ENCODE assay signal across 29 cellular contexts in genomic region chr3:33808559-33808958, GRCh38. TPM values are rescaled to one million over a fixed set of nuclear protein-coding genes. Genes with fewer than 3 reads are reported as not detected.
A peak's percentile ranks its signal among the peaks of the same experiment; 100 is the strongest.
DNase-seq lines count a peak whose midpoint lies in the region; ATAC-seq and TF ChIP-seq lines count a peak whose summit lies in the region.
"Had no signal": no experiment of that assay in that cellular context is flagged by ENCODE, and none has a peak within 500 bp of the region (broad histone marks: within the 10 kb centered on the region; RNA-seq: fewer than 3 reads in every experiment).

No MANE protein-coding gene starts in this region.

- POLR2A ChIA-PET in activated CD4-positive, alpha-beta T cell treated with anti-CD3 and anti-CD28 coated beads for 36 hours (lab: Charles Lee), result no interaction called here

- peaks cover 0 to 50% (median 8%) of the 10 kb centered on the region in 4 donors for H3K4me1 ChIP-seq in tibial nerve

- no peak for TF ChIP-seq CTCF in C4-2B (conservative IDR thresholded peaks at IDR 0.05)
- no peak for TF ChIP-seq CTCF in tibial nerve (IDR thresholded peaks at IDR 0.05)

- no peaks in the 10 kb centered on the region for H3K9me3 Mint-ChIP-seq in activated CD4-positive, alpha-beta T cell treated with anti-CD3 and anti-CD28 coated beads for 36 hours (ENCODE audit: low read depth)
- H3K9me3 Mint-ChIP-seq in IgD-negative memory B cell, result no peaks in the 10 kb centered on the region
- H3K9me3 Mint-ChIP-seq: naive thymus-derived CD8-positive, alpha-beta T cell had no signal

- peak; percentile 25 for DNase-seq in activated CD4-positive, alpha-beta T cell treated with anti-CD3 and anti-CD28 coated beads for 36 hours
- DNase-seq in activated CD4-positive, alpha-beta T cell treated with anti-CD3 and anti-CD28 coated beads, Interleukin-2, amount 50 U/mL, for 4 hours, result no peak
- DNase-seq in cardiac septum (ENCODE audit: low spot score) (no peak), tibial nerve (ENCODE audit: low spot score in 2 of 2) (no peak)
- DNase-seq: 8988T; activated CD4-positive, alpha-beta T cell treated with anti-CD3 and anti-CD28 coated beads for 4 hours; brain microvascular endothelial cell; cortex of kidney; endodermal cell; GOT3; head of caudate nucleus; left colon; naive thymus-derived CD8-positive, alpha-beta T cell; NCI-H1092; NCI-H2029; NCI-H82; pancreas; Right ventricle myocardium superior; spleen; stimulated activated CD4-positive, alpha-beta T cell treated with anti-CD3 and anti-CD28 coated beads, Interleukin-4, amount 100 ng/mL, for 1 hour; stimulated activated naive CD4-positive, alpha-beta T cell treated with Interleukin-2 at 50 U/mL for 16 hours; SW 1271; tibial artery had no signal

- peak overlapping the region; percentile 4 for H3K27ac Mint-ChIP-seq in activated CD4-positive, alpha-beta T cell treated with anti-CD3 and anti-CD28 coated beads for 36 hours
- peak overlapping the region; percentile 1 to 20 (median 16) for H3K27ac Mint-ChIP-seq in IgD-negative memory B cell
- H3K27ac Mint-ChIP-seq: endodermal cell, mesothelial cell of epicardium had no signal

- TF ChIP-seq POLR2A in tibial nerve (IDR thresholded peaks at IDR 0.05), result no peak

- no peak overlapping the region for H3K4me3 ChIP-seq in tibial nerve
- H3K4me3 ChIP-seq: pancreas, right atrium auricular region, spleen, tibial artery had no signal

- WGBS in tibial nerve, 2 donors, result 87 to 96% methylated on average over 5 of the region's 5 CpGs

- CTCF ChIA-PET in activated CD4-positive, alpha-beta T cell treated with anti-CD3 and anti-CD28 coated beads for 36 hours (lab: Charles Lee), result interaction anchor here (0.8 kb wide), 1 partner anchor 17 kb away, joined by 3 read pairs; no protein-coding TSS in a partner anchor

- H3K27me3 Mint-ChIP-seq in activated CD4-positive, alpha-beta T cell treated with anti-CD3 and anti-CD28 coated beads for 36 hours, result no peaks in the 10 kb centered on the region
- no peaks in the 10 kb centered on the region for H3K27me3 Mint-ChIP-seq in IgD-negative memory B cell
- H3K27me3 Mint-ChIP-seq: naive thymus-derived CD8-positive, alpha-beta T cell had no signal

- H3K27me3 ChIP-seq in tibial nerve, result no peaks in the 10 kb centered on the region
- H3K27me3 ChIP-seq: brain microvascular endothelial cell, pancreas, right atrium auricular region, spleen, tibial artery had no signal

- no peak for TF ChIP-seq EP300 in tibial nerve (IDR thresholded peaks at IDR 0.05)

- peak; percentile 98 for ATAC-seq in activated CD4-positive, alpha-beta T cell treated with anti-CD3 and anti-CD28 coated beads for 36 hours
- ATAC-seq in esophagus mucosa (peak; percentile 62), GM21737 (IDR thresholded peaks at IDR 0.05; ENCODE audit: unreplicated experiment) (no peak)
- ATAC-seq: left colon; naive thymus-derived CD8-positive, alpha-beta T cell; pancreas had no signal

- intact Hi-C loops in activated CD4-positive, alpha-beta T cell treated with anti-CD3 and anti-CD28 coated beads for 36 hours (cut with DNase I, micrococcal nuclease), result no loop called here
- intact Hi-C loops in cardiac septum (cut with DNase I), result no loop called here

- H3K27ac ChIP-seq in C4-2B (peak overlapping the region; percentile 61), tibial nerve (no peak overlapping the region)
- H3K27ac ChIP-seq: brain microvascular endothelial cell, pancreas, tibial artery had no signal

- peaks cover 63% of the 10 kb centered on the region for H3K4me1 Mint-ChIP-seq in activated CD4-positive, alpha-beta T cell treated with anti-CD3 and anti-CD28 coated beads for 36 hours
- H3K4me1 Mint-ChIP-seq in IgD-negative memory B cell, result peaks cover 49 to 59% (median 56%) of the 10 kb centered on the region in 3 donors

- H3K9me3 ChIP-seq in tibial nerve, result no peaks in the 10 kb centered on the region
- H3K9me3 ChIP-seq: pancreas, right atrium auricular region, spleen, tibial artery had no signal

- H3K36me3 ChIP-seq in tibial nerve, result peaks cover 0 to 10% (median 0%) of the 10 kb centered on the region in 3 donors
- H3K36me3 ChIP-seq: right atrium auricular region had no signal

- no peak overlapping the region for H3K4me3 Mint-ChIP-seq in activated CD4-positive, alpha-beta T cell treated with anti-CD3 and anti-CD28 coated beads for 36 hours
- no peak overlapping the region for H3K4me3 Mint-ChIP-seq in IgD-negative memory B cell
- H3K4me3 Mint-ChIP-seq: endodermal cell, mesothelial cell of epicardium had no signal

- H3K36me3 Mint-ChIP-seq in activated CD4-positive, alpha-beta T cell treated with anti-CD3 and anti-CD28 coated beads for 36 hours (ENCODE audit: low read depth), result peaks cover 27% of the 10 kb centered on the region
- peaks cover 15% of the 10 kb centered on the region for H3K36me3 Mint-ChIP-seq in IgD-negative memory B cell

RNA-seq across cellular contexts. Expression of gene PDCD6IP, which starts 10.1 kb away (rescaled TPM):
- 100 to 1,000 TPM; 141 to 150 TPM for total RNA-seq in activated CD4-positive, alpha-beta T cell treated with anti-CD3 and anti-CD28 coated beads for 36 hours
- 128 TPM for polyA plus RNA-seq in IgD-negative memory B cell
- total RNA-seq in esophagus mucosa (251 TPM), cardiac septum (134 TPM), tibial nerve (100 to 1,000 TPM; 151 to 436 (median 259) TPM)
